ENCODE assay signal across 8 cellular contexts in genomic region chr1:63773815-63774616, GRCh38. TPM values are rescaled to one million over a fixed set of nuclear protein-coding genes. Genes with fewer than 3 reads are reported as not detected.
A peak's percentile ranks its signal among the peaks of the same experiment; 100 is the strongest.
DNase-seq lines count a peak whose midpoint lies in the region; ATAC-seq and TF ChIP-seq lines count a peak whose summit lies in the region.

TSS of gene ROR1 (plus strand) at chr1:63774017.

- peaks cover 11% of the 10 kb centered on the region for H3K4me1 Mint-ChIP-seq in activated naive CD8-positive, alpha-beta T cell treated with anti-CD3 and anti-CD28 coated beads, Interleukin-2, amount 50 U/mL, for 24 hours
- H3K4me1 Mint-ChIP-seq in type B pancreatic cell (ENCODE audit: unreplicated experiment), result peaks cover 55% of the 10 kb centered on the region

- H3K4me1 ChIP-seq in BLaER1, result peaks cover 18% of the 10 kb centered on the region
- H3K4me1 ChIP-seq in HUES48 (ENCODE audit: control insufficient read depth, insufficient read depth, low read length), result peaks cover 55% of the 10 kb centered on the region
- peaks cover 0 to 8% (median 5%) of the 10 kb centered on the region in 4 donors for H3K4me1 ChIP-seq in Peyer's patch

- peaks cover 50% of the 10 kb centered on the region for H3K27me3 ChIP-seq in BLaER1
- no peaks in the 10 kb centered on the region for H3K27me3 ChIP-seq in HUES48 (ENCODE audit: control insufficient read depth, insufficient read depth, low read length)
- no peaks in the 10 kb centered on the region for H3K27me3 ChIP-seq in Peyer's patch

- H3K9me3 Mint-ChIP-seq in activated naive CD8-positive, alpha-beta T cell treated with anti-CD3 and anti-CD28 coated beads, Interleukin-2, amount 50 U/mL, for 24 hours, result no peaks in the 10 kb centered on the region
- no peaks in the 10 kb centered on the region for H3K9me3 Mint-ChIP-seq in type B pancreatic cell

- intact Hi-C loops in Right ventricle myocardium inferior (cut with DNase I), result loop anchor here (1.0 to 10.0 kb wide), 4 partner anchors 75 to 471 kb away; no protein-coding TSS in a partner anchor

- ATAC-seq in GM19395 (IDR thresholded peaks at IDR 0.05; ENCODE audit: unreplicated experiment) (peak; percentile 81), Right ventricle myocardium inferior (peak; percentile 97), omental fat pad (ENCODE audit: low FRiP score) (peak; percentile 96)
- peak; percentile 95 for ATAC-seq in activated naive CD8-positive, alpha-beta T cell treated with anti-CD3 and anti-CD28 coated beads, Interleukin-2, amount 50 U/mL, for 24 hours

- H4K20me1 ChIP-seq in BLaER1, result peaks cover 41% of the 10 kb centered on the region

- H3K36me3 Mint-ChIP-seq in activated naive CD8-positive, alpha-beta T cell treated with anti-CD3 and anti-CD28 coated beads, Interleukin-2, amount 50 U/mL, for 24 hours (ENCODE audit: low read depth), result no peaks in the 10 kb centered on the region
- H3K36me3 Mint-ChIP-seq in type B pancreatic cell, result no peaks in the 10 kb centered on the region

- H3K9me3 ChIP-seq in BLaER1 (no peaks in the 10 kb centered on the region), HUES48 (ENCODE audit: control insufficient read depth, insufficient read depth, low read length) (no peaks in the 10 kb centered on the region), Peyer's patch (no peaks in the 10 kb centered on the region)

- no peak for TF ChIP-seq POLR2A in Peyer's patch (IDR thresholded peaks at IDR 0.05)

- peak; percentile 72 to 91 (median 89) for DNase-seq in Peyer's patch
- DNase-seq in activated naive CD8-positive, alpha-beta T cell treated with anti-CD3 and anti-CD28 coated beads, Interleukin-2, amount 50 U/mL, for 24 hours, result peak; percentile 68
- DNase-seq in Right ventricle myocardium inferior (ENCODE audit: missing footprints), result peak; percentile 91
- DNase-seq in omental fat pad (ENCODE audit: low spot score), result peak; percentile 52
- DNase-seq in type B pancreatic cell (ENCODE audit: extremely low spot score, unreplicated experiment), result peak; percentile 90

- H3K4me3 ChIP-seq in BLaER1 (peak within 1 kb of the TSS; percentile 82), HUES48 (ENCODE audit: low read depth, low read length) (peak within 1 kb of the TSS; percentile 87), Peyer's patch (peak within 1 kb of the TSS; percentile 53 to 86 (median 64))

- H3K36me3 ChIP-seq in BLaER1 (no peaks in the 10 kb centered on the region), HUES48 (ENCODE audit: control insufficient read depth, insufficient read depth, low read length) (no peaks in the 10 kb centered on the region), Peyer's patch (no peaks in the 10 kb centered on the region)

- H3K9ac ChIP-seq in BLaER1 (peak within 1 kb of the TSS; percentile 74), HUES48 (ENCODE audit: low read depth, low read length) (peak within 1 kb of the TSS; percentile 89)

- no peak within 1 kb of the TSS for H3K27ac Mint-ChIP-seq in activated naive CD8-positive, alpha-beta T cell treated with anti-CD3 and anti-CD28 coated beads, Interleukin-2, amount 50 U/mL, for 24 hours
- peak within 1 kb of the TSS; percentile 89 for H3K27ac Mint-ChIP-seq in type B pancreatic cell

- H3K27ac ChIP-seq in BLaER1 (0 out of 2 replicates have a peak within 1 kb of the TSS, but pooled peaks have one; percentile 34), HUES48 (ENCODE audit: low read depth, low read length) (peak within 1 kb of the TSS; percentile 99), Peyer's patch (peak within 1 kb of the TSS; percentile 67 to 89 (median 75))

- peak in 4 of 6 experiments; percentile 59 to 64 (median 62) for TF ChIP-seq CTCF in Peyer's patch (IDR thresholded peaks at IDR 0.05)
- peak in 1 of 3 donors; percentile 11 for TF ChIP-seq CTCF in omental fat pad (IDR thresholded peaks at IDR 0.05)
- TF ChIP-seq CTCF in type B pancreatic cell (conservative IDR thresholded peaks at IDR 0.05), result peak; percentile 71

- H3K4me2 ChIP-seq in BLaER1, result peak within 1 kb of the TSS; percentile 90

- H3K27me3 Mint-ChIP-seq in activated naive CD8-positive, alpha-beta T cell treated with anti-CD3 and anti-CD28 coated beads, Interleukin-2, amount 50 U/mL, for 24 hours, result peaks cover 48% of the 10 kb centered on the region
- peaks cover 33% of the 10 kb centered on the region for H3K27me3 Mint-ChIP-seq in type B pancreatic cell

- H3K4me3 Mint-ChIP-seq in activated naive CD8-positive, alpha-beta T cell treated with anti-CD3 and anti-CD28 coated beads, Interleukin-2, amount 50 U/mL, for 24 hours, result peak within 1 kb of the TSS; percentile 78
- H3K4me3 Mint-ChIP-seq in type B pancreatic cell, result peak within 1 kb of the TSS; percentile 98

RNA-seq across cellular contexts. Expression of gene ROR1, which starts in this region (rescaled TPM):
- total RNA-seq in Peyer's patch (1 to 10 TPM; 1.2 to 7.4 (median 4.7) TPM), Right ventricle myocardium inferior (8.4 TPM), omental fat pad (10 to 100 TPM in 3 of 4 donors, 1 to 10 TPM in 1; 8.8 to 30.4 (median 14.1) TPM), type B pancreatic cell (ENCODE audit: low replicate concordance) (14.9 and 32.0 TPM in 2 replicates)

Comparison
In these comparisons a context has a peak if more than half of its experiments do, and no peak if none do; other contexts are left out.
1. Peak in every context shown above with its lines: DNase-seq, ATAC-seq, H3K4me3 ChIP-seq and H3K27ac ChIP-seq.
2. H3K27ac ChIP-seq: peak in every context shown above with its lines; median percentile 99 in HUES48; 75 in Peyer's patch; 34 in BLaER1.